Comparison of ENCODE assay signal across 9 cellular contexts in the genomic region with DNA sequence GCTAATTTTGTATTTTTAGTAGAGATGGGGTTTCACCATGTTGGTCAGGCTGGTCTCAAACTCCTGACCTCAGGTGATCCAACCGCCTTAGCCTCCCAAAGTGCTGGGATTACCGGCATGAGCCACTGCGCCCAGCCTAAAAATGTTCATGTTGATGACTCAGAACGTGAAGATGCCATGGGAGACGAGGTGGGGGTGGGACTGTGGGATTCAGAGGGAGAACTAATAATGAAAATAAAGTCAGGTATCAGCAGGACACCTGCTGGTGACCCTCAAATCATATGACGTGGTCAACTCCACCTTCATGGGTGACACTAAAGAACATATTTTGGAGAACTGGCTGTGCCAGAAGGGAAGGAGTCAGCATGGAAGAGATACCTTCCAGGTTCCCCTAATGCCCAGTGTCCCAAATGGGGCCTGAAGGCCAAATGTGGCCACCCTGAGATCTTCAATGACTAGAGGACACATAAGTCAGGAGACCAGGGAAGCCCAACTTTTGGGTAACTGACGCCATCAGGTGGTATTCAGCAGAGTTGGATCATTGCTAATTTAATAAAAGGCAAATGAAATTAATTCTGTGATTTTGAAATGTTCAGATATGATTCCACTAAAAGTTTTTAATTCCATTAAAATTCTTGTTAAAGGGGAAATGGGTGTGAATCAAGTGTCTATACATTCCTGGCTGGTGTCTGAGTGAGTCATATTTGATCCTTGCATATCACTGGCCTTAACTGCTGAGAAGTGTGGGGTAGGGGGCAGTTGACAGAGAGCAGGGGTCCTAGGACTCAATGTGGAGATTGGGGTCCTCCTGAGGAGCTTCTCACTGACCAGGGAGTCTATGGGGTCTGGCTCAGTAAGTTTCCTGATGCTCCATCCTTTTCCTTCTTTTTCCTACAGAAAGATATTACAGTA.
DNase-seq lines count a peak whose midpoint lies in the region; FAIRE-seq and TF ChIP-seq lines count a peak whose summit lies in the region.
"Had no signal": no experiment of that assay in that cellular context is flagged by ENCODE, and none has a peak within 500 bp of the region (broad histone marks: within the 10 kb centered on the region; RNA-seq: fewer than 3 reads in every experiment).

No MANE protein-coding gene starts in this region.

- no peak overlapping the region for H3K27ac Mint-ChIP-seq in mesothelial cell of epicardium
- H3K27ac Mint-ChIP-seq in activated CD4-positive, alpha-beta memory T cell treated with anti-CD3 and anti-CD28 coated beads for 36 hours, result no peak overlapping the region

- no peak overlapping the region for H4K91ac ChIP-seq in trophoblast cell (ENCODE audit: low read depth, low read length)

- WGBS in trophoblast cell (ENCODE audit: extremely low coverage, insufficient coverage, insufficient read length), result no CpG with 5 or more reads among the region's 7 CpGs

- no peak overlapping the region for H3K9ac ChIP-seq in endothelial cell of umbilical vein (replicated peaks; ENCODE audit: extremely low read depth, insufficient read depth, low read length)
- no peak overlapping the region for H3K9ac ChIP-seq in trophoblast cell (ENCODE audit: low read length)

- no peak overlapping the region for H2BK5ac ChIP-seq in trophoblast cell (ENCODE audit: low read depth, low read length, poor library complexity)

- peaks cover 2% of the 10 kb centered on the region for H3K4me1 ChIP-seq in endothelial cell of umbilical vein (ENCODE audit: control insufficient read depth, extremely low read depth, insufficient read depth, low read length)
- H3K4me1 ChIP-seq in trophoblast cell (ENCODE audit: control insufficient read depth in 1 of 2, insufficient read depth in 2 of 2, low read length in 2 of 2), result peaks cover 9 to 14% of the 10 kb centered on the region in 2 experiments

- H3K23ac ChIP-seq in trophoblast cell (ENCODE audit: low read length), result no peak overlapping the region

- TF ChIP-seq CTCF in endothelial cell of umbilical vein (IDR thresholded peaks at IDR 0.05; ENCODE audit: extremely low read depth in 1 of 2, insufficient read depth in 1 of 2, low read depth in 1 of 2, low read length in 2 of 2) (peak; percentile 15 to 36), mesothelial cell of epicardium (IDR thresholded peaks at IDR 0.05; ENCODE audit: unreplicated experiment) (no peak)

- no peaks in the 10 kb centered on the region for H3K9me1 ChIP-seq in endothelial cell of umbilical vein (replicated peaks; ENCODE audit: control insufficient read depth, extremely low read depth, insufficient read depth, low read length)

- no peak overlapping the region for H3K27ac ChIP-seq in endothelial cell of umbilical vein (ENCODE audit: insufficient read depth, low read depth, low read length)
- no peak overlapping the region for H3K27ac ChIP-seq in trophoblast cell (ENCODE audit: low read depth, low read length)

- peaks cover 5% of the 10 kb centered on the region for H3K79me1 ChIP-seq in trophoblast cell (ENCODE audit: low read length)

- no peak overlapping the region for H4K8ac ChIP-seq in trophoblast cell (ENCODE audit: low read depth, low read length)

- no peak overlapping the region for H2AK5ac ChIP-seq in trophoblast cell (ENCODE audit: low read length)

- H3K4me3 ChIP-seq in endothelial cell of umbilical vein (replicated peaks in 1 of 3; ENCODE audit: insufficient read depth in 1 of 3, low read depth in 1 of 3, low read length in 3 of 3), result no peak overlapping the region
- H3K4me3 ChIP-seq in trophoblast cell (ENCODE audit: low read depth, low read length), result no peak overlapping the region

- H3K14ac ChIP-seq in trophoblast cell (ENCODE audit: low read length), result no peak overlapping the region

- H3K4me3 Mint-ChIP-seq in mesothelial cell of epicardium, result no peak overlapping the region
- no peak overlapping the region for H3K4me3 Mint-ChIP-seq in activated CD4-positive, alpha-beta memory T cell treated with anti-CD3 and anti-CD28 coated beads for 36 hours

- no peak overlapping the region for H3K18ac ChIP-seq in trophoblast cell (ENCODE audit: low read length)

- intact Hi-C loops in endothelial cell of umbilical vein (cut with micrococcal nuclease), result loop anchor here (1.0 kb wide), 2 partner anchors 291 to 362 kb away; no protein-coding TSS in a partner anchor
- intact Hi-C loops in activated CD4-positive, alpha-beta memory T cell treated with anti-CD3 and anti-CD28 coated beads for 36 hours (cut with micrococcal nuclease), result loop anchor here (2.0 to 5.0 kb wide), 2 partner anchors 290 to 361 kb away; no protein-coding TSS in a partner anchor

- H2BK12ac ChIP-seq in trophoblast cell (ENCODE audit: low read length), result peak overlapping the region; percentile 65

- no peaks in the 10 kb centered on the region for H3K36me3 ChIP-seq in endothelial cell of umbilical vein (ENCODE audit: control insufficient read depth in 2 of 2, extremely low read depth in 1 of 2, insufficient read depth in 2 of 2, low read length in 2 of 2)
- H3K36me3 ChIP-seq in trophoblast cell (ENCODE audit: control insufficient read depth in 1 of 2, insufficient read depth in 2 of 2, low read length in 2 of 2), result no peaks in the 10 kb centered on the region

- no peak overlapping the region for H4K12ac ChIP-seq in trophoblast cell (ENCODE audit: low read depth, low read length)

- no peaks in the 10 kb centered on the region for H3K27me3 ChIP-seq in endothelial cell of umbilical vein (ENCODE audit: control insufficient read depth in 2 of 2, insufficient read depth in 2 of 2, low read length in 2 of 2)
- H3K27me3 ChIP-seq in trophoblast cell (ENCODE audit: insufficient read depth, low read length), result no peaks in the 10 kb centered on the region

- H3K79me2 ChIP-seq in endothelial cell of umbilical vein (ENCODE audit: control insufficient read depth, insufficient read depth, low read length) (no peaks in the 10 kb centered on the region), trophoblast cell (ENCODE audit: control insufficient read depth, insufficient read depth, low read length, poor library complexity) (no peaks in the 10 kb centered on the region)

- FAIRE-seq in endothelial cell of umbilical vein (lab: Jason Lieb, UNC), result peak; percentile 18

- DNase-seq in NCI-H2107 treated with DMSO at 0.1 percent for 48 hours (lab: John Stamatoyannopoulos, UW; ENCODE audit: unreplicated experiment) (peak; percentile 24), NCI-H2107 (lab: John Stamatoyannopoulos, UW) (no peak), NCI-H1105 treated with DMSO at 0.1 percent for 48 hours (lab: John Stamatoyannopoulos, UW) (peak; percentile 13), endothelial cell of umbilical vein (ENCODE audit: low read depth, low spot score) (peak; percentile 55), trophoblast cell (peak in 1 of 2 donors; percentile 48), mesothelial cell of epicardium (ENCODE audit: low spot score in 2 of 2, unreplicated experiment in 2 of 2) (no peak)
- no peak for DNase-seq in activated naive CD4-positive, alpha-beta T cell treated with Interleukin-2 at 50 U/mL for 16 hours
- no peak for DNase-seq in activated CD4-positive, alpha-beta memory T cell treated with anti-CD3 and anti-CD28 coated beads for 36 hours
- DNase-seq: Caco-2 had no signal

- H4K20me1 ChIP-seq in endothelial cell of umbilical vein (replicated peaks; ENCODE audit: control insufficient read depth, extremely low read depth, insufficient read depth, low read length), result no peaks in the 10 kb centered on the region

- H2AFZ ChIP-seq in endothelial cell of umbilical vein (ENCODE audit: low read depth, low read length), result no peak overlapping the region
- H2AFZ ChIP-seq in trophoblast cell (ENCODE audit: insufficient read depth, low read length, poor library complexity), result no peak overlapping the region

- CTCF ChIA-PET in endothelial cell of umbilical vein (lab: Charles Lee), result interaction anchor here (1.0 to 2.3 kb wide), 9 partner anchors 9 to 363 kb away, joined by 3 to 24 read pairs (median 4); no protein-coding TSS in a partner anchor
- CTCF ChIA-PET in activated CD4-positive, alpha-beta memory T cell treated with anti-CD3 and anti-CD28 coated beads for 36 hours (lab: Charles Lee), result interaction anchor here (1.2 to 1.5 kb wide), 2 partner anchors 291 kb away, joined by 4 to 14 read pairs; no protein-coding TSS in a partner anchor

- H3K9me3 ChIP-seq in endothelial cell of umbilical vein (replicated peaks; ENCODE audit: control insufficient read depth, insufficient read depth, low read length), result no peaks in the 10 kb centered on the region
- H3K9me3 ChIP-seq in trophoblast cell (ENCODE audit: insufficient read depth, low read depth, low read length), result no peaks in the 10 kb centered on the region
- H3K9me3 ChIP-seq: Caco-2 had no signal

- BruUV-seq in endothelial cell of umbilical vein (replicated peaks; lab: Mats Ljungman, UMichigan), result no TSS peak

- no peaks in the 10 kb centered on the region for H3K27me3 Mint-ChIP-seq in mesothelial cell of epicardium (ENCODE audit: low read depth)
- H3K27me3 Mint-ChIP-seq in activated CD4-positive, alpha-beta memory T cell treated with anti-CD3 and anti-CD28 coated beads for 36 hours, result peaks cover 4% of the 10 kb centered on the region

- H3K4me2 ChIP-seq in endothelial cell of umbilical vein (ENCODE audit: insufficient read depth, low read length), result no peak overlapping the region
- H3K4me2 ChIP-seq in trophoblast cell (ENCODE audit: low read length), result no peak overlapping the region

- peaks cover 11% of the 10 kb centered on the region for H3K4me1 Mint-ChIP-seq in mesothelial cell of epicardium
- H3K4me1 Mint-ChIP-seq in activated CD4-positive, alpha-beta memory T cell treated with anti-CD3 and anti-CD28 coated beads for 36 hours (ENCODE audit: low read depth), result no peaks in the 10 kb centered on the region

- dilution Hi-C loops in endothelial cell of umbilical vein (cut with MboI; ENCODE audit: extremely low pct_ligation_motif_present, low sequenced_read_pairs), result no loop called here

- H3K9me3 Mint-ChIP-seq in mesothelial cell of epicardium, result no peaks in the 10 kb centered on the region
- no peaks in the 10 kb centered on the region for H3K9me3 Mint-ChIP-seq in activated CD4-positive, alpha-beta memory T cell treated with anti-CD3 and anti-CD28 coated beads for 36 hours

- peaks cover 2% of the 10 kb centered on the region for H3K36me3 Mint-ChIP-seq in mesothelial cell of epicardium
- no peaks in the 10 kb centered on the region for H3K36me3 Mint-ChIP-seq in activated CD4-positive, alpha-beta memory T cell treated with anti-CD3 and anti-CD28 coated beads for 36 hours

- POLR2A ChIA-PET in endothelial cell of umbilical vein (lab: Charles Lee), result no interaction called here
- POLR2A ChIA-PET in activated CD4-positive, alpha-beta memory T cell treated with anti-CD3 and anti-CD28 coated beads for 36 hours (lab: Charles Lee), result no interaction called here

- TF ChIP-seq POLR2A in endothelial cell of umbilical vein (IDR thresholded peaks at IDR 0.05; ENCODE audit: low read depth, low read length), result no peak

- H3K4ac ChIP-seq in trophoblast cell (ENCODE audit: low read depth, low read length), result no peak overlapping the region

- no peak overlapping the region for H2BK120ac ChIP-seq in trophoblast cell (ENCODE audit: insufficient read depth, low read length, poor library complexity)

TF ChIP-seq in endothelial cell of umbilical vein, 7 proteins besides CTCF, POLR2A, EP300 and RAD21 (continues in another document):
- TF ChIP-seq POLR2AphosphoS5 (IDR thresholded peaks at IDR 0.05; ENCODE audit: insufficient read depth, low read depth, low read length), result no peak

Comparison
In these comparisons a context has a peak if more than half of its experiments do, and no peak if none do; other contexts are left out.
1. DNase-seq: peak in NCI-H2107 treated with DMSO at 0.1 percent for 48 hours (single experiment), NCI-H1105 treated with DMSO at 0.1 percent for 48 hours (single experiment) and endothelial cell of umbilical vein (single experiment); none in NCI-H2107 (single experiment), activated naive CD4-positive, alpha-beta T cell treated with Interleukin-2 at 50 U/mL for 16 hours (single experiment), mesothelial cell of epicardium (0 of 2) and activated CD4-positive, alpha-beta memory T cell treated with anti-CD3 and anti-CD28 coated beads for 36 hours (single experiment).